In genomic region chr11:124762624-124763155, GRCh38 we compare ENCODE assay signal across 6 cellular contexts. TPM values are rescaled to one million over a fixed set of nuclear protein-coding genes. Genes with fewer than 3 reads are reported as not detected.
DNase-seq lines count a peak whose midpoint lies in the region; ATAC-seq and TF ChIP-seq lines count a peak whose summit lies in the region.

No MANE protein-coding gene starts in this region.

- H2AFZ ChIP-seq in IMR-90 (replicated peaks; ENCODE audit: low read length, poor library complexity): peak overlapping the region; percentile 69

- no peak overlapping the region; the same call in 1 of the 2 replicates for H3K9ac ChIP-seq in IMR-90 (ENCODE audit: low read depth, low read length)

- POLR2A ChIA-PET in IMR-90 (lab: Charles Lee; ENCODE audit: unreplicated experiment): no interaction called here

- H3K4me1 ChIP-seq in IMR-90 (ENCODE audit: control insufficient read depth, insufficient read depth, low read length): peaks cover 1% of the 10 kb centered on the region; the same call in 1 of the 2 replicates

- H2BK120ac ChIP-seq in IMR-90 (ENCODE audit: low read depth, low read length): no peak overlapping the region

- H3K14ac ChIP-seq in IMR-90 (replicated peaks; ENCODE audit: low read depth, low read length): no peak overlapping the region

- TF ChIP-seq RAD21 in IMR-90 (IDR thresholded peaks at IDR 0.05; ENCODE audit: low read length): no peak

- H3K79me1 ChIP-seq in IMR-90 (ENCODE audit: low read depth in 1 of 2, low read length in 2 of 2): peaks cover 3 to 13% of the 10 kb centered on the region in 2 experiments; a peak in 2 of 4 replicates

- peak overlapping the region; percentile 96 for H3K4me2 ChIP-seq in IMR-90 (ENCODE audit: low read depth, low read length)

- H3K27me3 Mint-ChIP-seq in effector memory CD8-positive, alpha-beta T cell: peaks cover 32 to 48% of the 10 kb centered on the region in 2 donors

- H3K27me3 ChIP-seq in IMR-90 (ENCODE audit: control insufficient read depth, insufficient read depth, low read length): peaks cover 17% of the 10 kb centered on the region; the same call in 1 of the 2 replicates

- no peak overlapping the region for H4K8ac ChIP-seq in IMR-90 (ENCODE audit: low read depth in 2 of 2, low read length in 2 of 2)

- 0 out of 2 replicates have a peak overlapping the region, but pooled peaks have one; percentile 18 for H2BK20ac ChIP-seq in IMR-90 (ENCODE audit: low read depth, low read length)

- H3K4ac ChIP-seq in IMR-90 (ENCODE audit: low read depth, low read length): no peak overlapping the region

- H3K18ac ChIP-seq in IMR-90 (ENCODE audit: low read depth, low read length): no peak overlapping the region

- TF ChIP-seq POLR2A in IMR-90 (IDR thresholded peaks at IDR 0.05; ENCODE audit: low read depth, low read length): no peak

- H2AK9ac ChIP-seq in IMR-90 (replicated peaks; ENCODE audit: low read depth, low read length, poor library complexity): peak overlapping the region; percentile 45

- peak; percentile 22 for ATAC-seq in IMR-90 (ENCODE audit: low read depth)
- peak; percentile 30 for ATAC-seq in effector memory CD8-positive, alpha-beta T cell (replicated peaks)

- H3K56ac ChIP-seq in IMR-90 (ENCODE audit: extremely low read depth, insufficient read depth, low read length): no peak overlapping the region

- no CpG with 5 or more reads among the region's 45 CpGs for WGBS in IMR-90 (ENCODE audit: extremely low coverage in 2 of 2, insufficient read length in 1 of 2), 2 experiments

- H3K9me1 ChIP-seq in IMR-90 (ENCODE audit: insufficient read depth, low read length): no peaks in the 10 kb centered on the region

- H3K4me3 Mint-ChIP-seq in effector memory CD8-positive, alpha-beta T cell: peak overlapping the region; percentile 85 to 90

- in situ Hi-C loops in IMR-90 (cut with MboI; ENCODE audit: low sequenced_read_pairs): loop anchor here (5.0 to 10.0 kb wide), 2 partner anchors 72 to 90 kb away; partner anchors contain the start of genes SIAE and SPA17

- dilution Hi-C loops in IMR-90 (cut with HindIII; ENCODE audit: low sequenced_read_pairs, unreplicated experiment): no loop called here

- DNase-seq in GM20000 (ENCODE audit: low spot score): peak; percentile 55
- no peak for DNase-seq in IMR-90
- DNase-seq in effector memory CD8-positive, alpha-beta T cell: no peak
- no peak for DNase-seq in skeletal muscle cell (ENCODE audit: low read depth)
- DNase-seq in stimulated activated CD4-positive, alpha-beta T cell treated with anti-CD3 and anti-CD28 coated beads, Interleukin-2, amount 100 ng/mL, for 48 hours: no peak
- no peak for DNase-seq in NCI-H1092 treated with DMSO at 0.1 percent for 48 hours (lab: John Stamatoyannopoulos, UW)

- H3K23ac ChIP-seq in IMR-90 (ENCODE audit: low read depth, low read length): no peak overlapping the region

- intact Hi-C loops in IMR-90 (cut with micrococcal nuclease): loop anchor here (1.0 kb wide), 3 partner anchors 89 to 118 kb away; partner anchors contain the start of genes SIAE and SPA17

- peaks cover 2% of the 10 kb centered on the region for H3K36me3 ChIP-seq in IMR-90 (ENCODE audit: control insufficient read depth, insufficient read depth, low read length)

- no peak overlapping the region for H2BK5ac ChIP-seq in IMR-90 (ENCODE audit: low read depth, low read length, poor library complexity, severe bottlenecking)

- CTCF ChIA-PET in IMR-90 (lab: Yijun Ruan, JAX): interaction anchor here (0.6 to 1.4 kb wide), 3 partner anchors 10 to 31 kb away, joined by 3 read pairs; no protein-coding TSS in a partner anchor

- peak overlapping the region in 1 of 2 donors; percentile 4 for H3K27ac Mint-ChIP-seq in effector memory CD8-positive, alpha-beta T cell

- TF ChIP-seq CTCF in GM20000 (IDR thresholded peaks at IDR 0.05; ENCODE audit: extremely low read depth, missing control alignments): peak; percentile 42
- no peak for TF ChIP-seq CTCF in IMR-90 (conservative IDR thresholded peaks at IDR 0.05; ENCODE audit: low read depth, low read length)

- no peak overlapping the region for H3K27ac ChIP-seq in IMR-90 (ENCODE audit: insufficient read depth, low read length)

- peaks cover 10% of the 10 kb centered on the region for H4K20me1 ChIP-seq in IMR-90 (ENCODE audit: insufficient read depth, low read length)

- no peaks in the 10 kb centered on the region for H3K9me3 ChIP-seq in IMR-90 (ENCODE audit: control insufficient read depth, insufficient read depth, low read length)

- no TSS peak for BruUV-seq in IMR-90 (replicated peaks; lab: Mats Ljungman, UMichigan)

- H4K5ac ChIP-seq in IMR-90 (ENCODE audit: low read depth, low read length): no peak overlapping the region

- H3K36me3 Mint-ChIP-seq in effector memory CD8-positive, alpha-beta T cell (ENCODE audit: insufficient read depth): peaks cover 11% of the 10 kb centered on the region

- H4K91ac ChIP-seq in IMR-90 (ENCODE audit: insufficient read depth, low read depth, low read length): no peak overlapping the region

- H3K4me3 ChIP-seq in IMR-90 (ENCODE audit: insufficient read depth, low read depth, low read length) (peak overlapping the region; percentile 32), skeletal muscle cell (ENCODE audit: low read depth, low read length) (peak overlapping the region; percentile 46)

- no peaks in the 10 kb centered on the region for H3K9me3 Mint-ChIP-seq in effector memory CD8-positive, alpha-beta T cell

- no peak overlapping the region for H2BK15ac ChIP-seq in IMR-90 (ENCODE audit: low read depth, low read length)

- peak overlapping the region; percentile 20; the same call in 1 of the 2 replicates for H2AK5ac ChIP-seq in IMR-90 (ENCODE audit: low read depth, low read length)

- peaks cover 11 to 12% of the 10 kb centered on the region in 2 donors for H3K4me1 Mint-ChIP-seq in effector memory CD8-positive, alpha-beta T cell (ENCODE audit: low read depth in 2 of 2)

TF ChIP-seq in IMR-90, 13 proteins besides CTCF, POLR2A, EP300 and RAD21:
- no peak for TF ChIP-seq RCOR1 (IDR thresholded peaks at IDR 0.05; ENCODE audit: insufficient replicate concordance, low read length)
- no peak for TF ChIP-seq SMC3 (IDR thresholded peaks at IDR 0.05; ENCODE audit: low read depth, low read length)
- no peak for TF ChIP-seq RFX5 (IDR thresholded peaks at IDR 0.05; ENCODE audit: low read depth, low read length)
- TF ChIP-seq MXI1 (IDR thresholded peaks at IDR 0.05; ENCODE audit: borderline replicate concordance, low read depth, low read length): no peak
- no peak for TF ChIP-seq MAZ (IDR thresholded peaks at IDR 0.05; ENCODE audit: borderline replicate concordance, low read depth, low read length)
- TF ChIP-seq FOS (IDR thresholded peaks at IDR 0.05; ENCODE audit: low read depth, low read length): no peak
- TF ChIP-seq USF2 (IDR thresholded peaks at IDR 0.05; ENCODE audit: low read depth, low read length): no peak
- TF ChIP-seq MAFK (IDR thresholded peaks at IDR 0.05; ENCODE audit: low read depth, low read length): no peak
- no peak for TF ChIP-seq CHD1 (IDR thresholded peaks at IDR 0.05; ENCODE audit: low read depth, low read length)
- TF ChIP-seq ELK1 (IDR thresholded peaks at IDR 0.05; ENCODE audit: borderline replicate concordance, low read depth, low read length): no peak
- no peak for TF ChIP-seq BHLHE40 (IDR thresholded peaks at IDR 0.05; ENCODE audit: low read depth, low read length)
- TF ChIP-seq NFE2L2 (IDR thresholded peaks at IDR 0.05; ENCODE audit: low read depth, low read length): no peak
- no peak for TF ChIP-seq CEBPB (IDR thresholded peaks at IDR 0.05; ENCODE audit: low read depth, low read length)

RNA-seq across cellular contexts. Expression of gene ESAM, which starts 0.6 kb away (rescaled TPM):
- total RNA-seq in IMR-90 (2012; rRNA removed): under 0.01 TPM in 1 of 2 replicates, not detected in the other
- 0.12 and 0.20 TPM in 2 replicates for polyA plus RNA-seq in IMR-90 (2012; rRNA removed)
- polyA plus RNA-seq in IMR-90 (2012; cell fraction: cytosol; rRNA removed): 0.10 and 0.11 TPM in 2 replicates
- 1.7 and 2.7 TPM in 2 replicates for polyA plus RNA-seq in IMR-90 (2012; cell fraction: nucleus; rRNA removed; ENCODE audit: low replicate concordance)

RNA-seq across cellular contexts. Expression of gene VSIG2, which starts 10.6 kb away (rescaled TPM):
- total RNA-seq in IMR-90 (2012; rRNA removed): not detected in 2 replicates
- not detected in 2 replicates for polyA plus RNA-seq in IMR-90 (2012; rRNA removed)
- polyA plus RNA-seq in IMR-90 (2012; cell fraction: cytosol; rRNA removed): 0.03 TPM in 1 of 2 replicates, not detected in the other
- not detected in 2 replicates for polyA plus RNA-seq in IMR-90 (2012; cell fraction: nucleus; rRNA removed; ENCODE audit: low replicate concordance)

RNA-seq across cellular contexts. Expression of gene NRGN, which starts 22.9 kb away (rescaled TPM):
- 0.54 and 0.83 TPM in 2 replicates for total RNA-seq in IMR-90 (2012; rRNA removed)
- 24.8 and 27.8 TPM in 2 replicates for polyA plus RNA-seq in IMR-90 (2012; rRNA removed)
- polyA plus RNA-seq in IMR-90 (2012; cell fraction: cytosol; rRNA removed): 27.1 and 28.3 TPM in 2 replicates
- polyA plus RNA-seq in IMR-90 (2012; cell fraction: nucleus; rRNA removed; ENCODE audit: low replicate concordance): 14.9 and 33.1 TPM in 2 replicates

RNA-seq across cellular contexts. Expression of gene MSANTD2, which starts 37.5 kb away (rescaled TPM):
- total RNA-seq in IMR-90 (2012; rRNA removed): 5.0 and 6.4 TPM in 2 replicates
- 4.8 and 6.0 TPM in 2 replicates for polyA plus RNA-seq in IMR-90 (2012; rRNA removed)
- polyA plus RNA-seq in IMR-90 (2012; cell fraction: cytosol; rRNA removed): 2.5 and 2.6 TPM in 2 replicates
- polyA plus RNA-seq in IMR-90 (2012; cell fraction: nucleus; rRNA removed; ENCODE audit: low replicate concordance): 6.8 and 33.8 TPM in 2 replicates
